14 cellular contexts compared by ENCODE assay signal in genomic region chr6:66558189-66558588, GRCh38.
A peak's percentile ranks its signal among the peaks of the same experiment; 100 is the strongest.
DNase-seq lines count a peak whose midpoint lies in the region; ATAC-seq and TF ChIP-seq lines count a peak whose summit lies in the region.
"Had no signal": no experiment of that assay in that cellular context is flagged by ENCODE, and none has a peak within 500 bp of the region (broad histone marks: within the 10 kb centered on the region; RNA-seq: fewer than 3 reads in every experiment).

No MANE protein-coding gene starts in this region.

- POLR2A ChIA-PET in WTC11 (lab: Charles Lee) = no interaction called here

- H3K4me1 Mint-ChIP-seq in WTC11 = 0 out of 2 replicates have a peak, but pooled peaks cover 1% of the 10 kb centered on the region
- no peaks in the 10 kb centered on the region for H3K4me1 Mint-ChIP-seq in activated T-helper 1 cell treated with anti-CD3 and anti-CD28 coated beads, Interleukin-12 subunit alpha, Interleukin-12 subunit beta, Interleukin-2, Interleukin-4 antibody, amounts not matched to agents 30 ng/mL and 10 ng/mL and 1 ng/mL, durations not matched to agents 14 hours and 24 hours and 36 hours (ENCODE audit: low read depth)
- H3K4me1 Mint-ChIP-seq: T-cell had no signal

- H3K36me3 Mint-ChIP-seq in WTC11 = peaks cover 56% of the 10 kb centered on the region
- H3K36me3 Mint-ChIP-seq in activated T-helper 1 cell treated with anti-CD3 and anti-CD28 coated beads, Interleukin-12 subunit alpha, Interleukin-12 subunit beta, Interleukin-2, Interleukin-4 antibody, amounts not matched to agents 30 ng/mL and 10 ng/mL and 1 ng/mL, durations not matched to agents 14 hours and 24 hours and 36 hours (ENCODE audit: low read depth) = no peaks in the 10 kb centered on the region
- H3K36me3 Mint-ChIP-seq: activated naive CD8-positive, alpha-beta T cell; T-cell had no signal

- peaks cover 3% of the 10 kb centered on the region for H3K27me3 Mint-ChIP-seq in WTC11 (ENCODE audit: low read depth)
- H3K27me3 Mint-ChIP-seq in activated T-helper 1 cell treated with anti-CD3 and anti-CD28 coated beads, Interleukin-12 subunit alpha, Interleukin-12 subunit beta, Interleukin-2, Interleukin-4 antibody, amounts not matched to agents 30 ng/mL and 10 ng/mL and 1 ng/mL, durations not matched to agents 14 hours and 24 hours and 36 hours (ENCODE audit: insufficient read depth) = no peaks in the 10 kb centered on the region
- H3K27me3 Mint-ChIP-seq: activated naive CD8-positive, alpha-beta T cell; T-cell had no signal

- H3K27ac ChIP-seq in 22Rv1 = no peak overlapping the region
- H3K27ac ChIP-seq: BLaER1 treated with 17β-estradiol and CSF1 and Interleukin-3, amounts not matched to agents 10 nM and 100 nM; dorsolateral prefrontal cortex had no signal

- H3K4me3 ChIP-seq in Jurkat, Clone E6-1 (ENCODE audit: low read length) = no peak overlapping the region
- H3K4me3 ChIP-seq: BLaER1 treated with 17β-estradiol and CSF1 and Interleukin-3, amounts not matched to agents 10 nM and 100 nM; dorsolateral prefrontal cortex had no signal

- CTCF ChIA-PET in WTC11 (lab: Charles Lee) = no interaction called here

- H3K4me3 Mint-ChIP-seq in WTC11 = no peak overlapping the region
- H3K4me3 Mint-ChIP-seq in activated T-helper 1 cell treated with anti-CD3 and anti-CD28 coated beads, Interleukin-12 subunit alpha, Interleukin-12 subunit beta, Interleukin-2, Interleukin-4 antibody, amounts not matched to agents 30 ng/mL and 10 ng/mL and 1 ng/mL, durations not matched to agents 14 hours and 24 hours and 36 hours = no peak overlapping the region
- H3K4me3 Mint-ChIP-seq: activated naive CD8-positive, alpha-beta T cell; T-cell had no signal

- TF ChIP-seq CTCF in 22Rv1 (IDR thresholded peaks at IDR 0.05) (peak; percentile 46), GM12872 (IDR thresholded peaks at IDR 0.05; ENCODE audit: insufficient read depth, low read depth, low read length) (0 out of 3 replicates have a peak, but pooled peaks have one; percentile 9), WTC11 (IDR thresholded peaks at IDR 0.05) (no peak; the same call in 1 of the 2 replicates), GM13976 (IDR thresholded peaks at IDR 0.05; ENCODE audit: borderline replicate concordance, control extremely low read depth, extremely low read depth, insufficient read depth, missing control alignments) (no peak)

- intact Hi-C loops in activated T-helper 1 cell treated with anti-CD3 and anti-CD28 coated beads, Interleukin-12 subunit alpha, Interleukin-12 subunit beta, Interleukin-2, Interleukin-4 antibody, amounts not matched to agents 30 ng/mL and 10 ng/mL and 1 ng/mL, durations not matched to agents 14 hours and 24 hours and 36 hours (cut with micrococcal nuclease) = no loop called here

- ATAC-seq in WTC11 (peak; percentile 83), HG03139 (IDR thresholded peaks at IDR 0.05; ENCODE audit: unreplicated experiment) (no peak)
- ATAC-seq: T-cell had no signal

- in situ Hi-C loops in GM13976 (cut with MboI; ENCODE audit: low sequenced_read_pairs, unreplicated experiment) = no loop called here

- peak; percentile 1 for DNase-seq in Jurkat, Clone E6-1 (ENCODE audit: low read depth, low spot score)
- DNase-seq in WTC11 (ENCODE audit: low spot score) (no peak), pons (ENCODE audit: low spot score) (no peak), GM13976 (ENCODE audit: low spot score) (no peak)
- DNase-seq in activated T-helper 1 cell treated with anti-CD3 and anti-CD28 coated beads, Interleukin-12 subunit alpha, Interleukin-12 subunit beta, Interleukin-2, Interleukin-4 antibody, amounts not matched to agents 30 ng/mL and 10 ng/mL and 1 ng/mL, durations not matched to agents 14 hours and 24 hours and 36 hours (ENCODE audit: low spot score) = no peak
- DNase-seq: activated CD8-positive, alpha-beta memory T cell treated with anti-CD3 and anti-CD28 coated beads for 24 hours; dorsolateral prefrontal cortex; NCI-H446; T-cell had no signal

- H3K27ac Mint-ChIP-seq in WTC11 = peak overlapping the region; percentile 7; the same call in 1 of the 2 replicates
- H3K27ac Mint-ChIP-seq in activated T-helper 1 cell treated with anti-CD3 and anti-CD28 coated beads, Interleukin-12 subunit alpha, Interleukin-12 subunit beta, Interleukin-2, Interleukin-4 antibody, amounts not matched to agents 30 ng/mL and 10 ng/mL and 1 ng/mL, durations not matched to agents 14 hours and 24 hours and 36 hours = no peak overlapping the region
- H3K27ac Mint-ChIP-seq: activated naive CD8-positive, alpha-beta T cell; T-cell had no signal

- H3K9me3 Mint-ChIP-seq in WTC11 = peaks cover 82% of the 10 kb centered on the region
- H3K9me3 Mint-ChIP-seq in activated T-helper 1 cell treated with anti-CD3 and anti-CD28 coated beads, Interleukin-12 subunit alpha, Interleukin-12 subunit beta, Interleukin-2, Interleukin-4 antibody, amounts not matched to agents 30 ng/mL and 10 ng/mL and 1 ng/mL, durations not matched to agents 14 hours and 24 hours and 36 hours = peaks cover 21% of the 10 kb centered on the region

TF ChIP-seq in WTC11, 78 proteins besides CTCF, POLR2A, EP300 and RAD21 (continues in another document):
- TF ChIP-seq FOXP1 (CRISPR knock-in tag; IDR thresholded peaks at IDR 0.05; ENCODE audit: borderline replicate concordance) (no peak), STAT6 (CRISPR knock-in tag; conservative IDR thresholded peaks at IDR 0.05; ENCODE audit: low read depth) (no peak), KAT7 (CRISPR knock-in tag; IDR thresholded peaks at IDR 0.05; ENCODE audit: borderline replicate concordance) (no peak), ATF2 (CRISPR knock-in tag; IDR thresholded peaks at IDR 0.05; ENCODE audit: borderline replicate concordance, low read depth) (no peak), MLX (CRISPR knock-in tag; IDR thresholded peaks at IDR 0.05) (no peak), TCF7 (CRISPR knock-in tag; IDR thresholded peaks at IDR 0.05; ENCODE audit: low read depth) (no peak)

Comparison
In these comparisons a context has a peak if more than half of its experiments do, and no peak if none do; other contexts are left out.
1. CTCF ChIP-seq: peak in 22Rv1 (single experiment) and GM12872 (single experiment); none in WTC11 (single experiment) and GM13976 (single experiment).